ENCODE assay signal across 20 cellular contexts in the genomic region with DNA sequence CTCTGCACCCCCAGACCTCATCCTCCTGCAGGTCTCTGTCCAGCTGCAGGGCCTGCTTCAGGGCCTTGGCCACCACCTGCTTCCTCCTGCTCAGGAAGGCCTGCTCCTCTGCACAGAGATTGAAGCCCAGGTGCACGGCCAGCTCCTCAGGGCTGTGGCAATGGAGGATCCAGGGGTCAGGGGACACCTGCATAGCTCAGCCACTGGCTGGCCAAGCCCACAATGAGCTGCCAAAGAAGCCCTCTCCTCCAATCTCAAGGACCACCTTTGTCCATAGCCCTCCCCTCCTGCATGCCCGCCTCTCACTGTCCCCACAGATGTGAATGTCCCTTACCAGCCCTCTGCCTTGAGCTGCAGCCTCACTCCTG. TPM values are rescaled to one million over a fixed set of nuclear protein-coding genes. Genes with fewer than 3 reads are reported as not detected.
"Had no signal": no experiment of that assay in that cellular context is flagged by ENCODE, and none has a peak within 500 bp of the region (broad histone marks: within the 10 kb centered on the region; RNA-seq: fewer than 3 reads in every experiment).

No MANE protein-coding gene starts in this region.

- H3K4me3 ChIP-seq: gastrocnemius medialis, heart right ventricle, mucosa of descending colon, right atrium auricular region, tibial artery had no signal

- ATAC-seq: esophagus mucosa; gastrocnemius medialis; left lobe of liver; mucosa of descending colon; naive thymus-derived CD8-positive, alpha-beta T cell had no signal

- DNase-seq: effector memory CD4-positive, alpha-beta T cell; gastrocnemius medialis; heart right ventricle; hypothalamus; kidney glomerular epithelial cell; mammary epithelial cell; mucosa of descending colon; naive thymus-derived CD8-positive, alpha-beta T cell; small intestine; stimulated activated CD4-positive, alpha-beta T cell treated with anti-CD3 and anti-CD28 coated beads, Interleukin-12 subunit alpha, Interleukin-12 subunit beta, amount 100 ng/mL, for 4 hours; stimulated activated naive CD4-positive, alpha-beta T cell treated with Interleukin-2 at 50 U/mL for 16 hours had no signal

- H3K27me3 ChIP-seq: gastrocnemius medialis, right atrium auricular region had no signal

- H3K36me3 ChIP-seq: gastrocnemius medialis, heart right ventricle, right atrium auricular region, tibial artery had no signal

- H3K27ac ChIP-seq: gastrocnemius medialis, heart right ventricle, right atrium auricular region, tibial artery had no signal

- H3K9me3 ChIP-seq: gastrocnemius medialis, heart right ventricle, mucosa of descending colon, right atrium auricular region, tibial artery had no signal

RNA-seq across cellular contexts. Expression of a gene that starts 12.9 kb away (rescaled TPM):
- total RNA-seq: fibroblast of lung; heart right ventricle; left lobe of liver; naive thymus-derived CD8-positive, alpha-beta T cell; osteocyte; right atrium auricular region; temporal lobe; urinary bladder had no signal
- polyA plus RNA-seq: fibroblast of lung; heart right ventricle; naive thymus-derived CD8-positive, alpha-beta T cell; neural cell had no signal
